In genomic region chr14:78849952-78850351, GRCh38 we compare ENCODE assay signal across 27 cellular contexts.
"Had no signal": no experiment of that assay in that cellular context is flagged by ENCODE, and none has a peak within 500 bp of the region (broad histone marks: within the 10 kb centered on the region; RNA-seq: fewer than 3 reads in every experiment).

No MANE protein-coding gene starts in this region.

- H3K9ac ChIP-seq: parathyroid adenoma had no signal

- H3K27me3 ChIP-seq: dorsolateral prefrontal cortex, esophagus muscularis mucosa, neutrophil, right lobe of liver, tibial nerve, upper lobe of left lung had no signal

- H3K4me1 Mint-ChIP-seq: immature natural killer cell; natural killer cell; stimulated activated naive B cell treated with anti-CD40 and anti-IgM and Interleukin-4, amounts not matched to agents 10 μg/mL and 1 μg/mL and 100 μg/mL, for 72 hours had no signal

- H3K9me3 Mint-ChIP-seq: stimulated activated naive B cell treated with anti-CD40 and anti-IgM and Interleukin-4, amounts not matched to agents 10 μg/mL and 1 μg/mL and 100 μg/mL, for 72 hours; stimulated activated naive CD8-positive, alpha-beta T cell treated with anti-CD3 and anti-CD28 coated beads, Interleukin-15, Interleukin-2, amounts not matched to agents 100 ng/mL and 50 ng/mL, for 24 hours had no signal

- H3K4me3 ChIP-seq: dorsolateral prefrontal cortex, esophagus muscularis mucosa, heart right ventricle, lower lobe of right lung, right lobe of liver, thoracic aorta, tibial nerve, upper lobe of left lung had no signal

- H3K4me1 ChIP-seq: esophagus muscularis mucosa, heart right ventricle, lower lobe of right lung, parathyroid adenoma, right lobe of liver, tibial nerve, upper lobe of left lung had no signal

- ATAC-seq: heart right ventricle; left ventricle myocardium superior; lower lobe of right lung; natural killer cell; right lobe of liver; stimulated activated naive B cell treated with anti-CD40 and anti-IgM and Interleukin-4, amounts not matched to agents 10 μg/mL and 1 μg/mL and 100 μg/mL, for 72 hours had no signal

- H3K36me3 ChIP-seq: esophagus muscularis mucosa, heart right ventricle, lower lobe of right lung, neutrophil, right lobe of liver, thoracic aorta, tibial nerve, upper lobe of left lung had no signal

- H3K4me3 Mint-ChIP-seq: immature natural killer cell; natural killer cell; stimulated activated naive B cell treated with anti-CD40 and anti-IgM and Interleukin-4, amounts not matched to agents 10 μg/mL and 1 μg/mL and 100 μg/mL, for 72 hours; stimulated activated naive CD8-positive, alpha-beta T cell treated with anti-CD3 and anti-CD28 coated beads, Interleukin-15, Interleukin-2, amounts not matched to agents 100 ng/mL and 50 ng/mL, for 24 hours had no signal

- H3K9me3 ChIP-seq: esophagus muscularis mucosa, heart right ventricle, lower lobe of right lung, neutrophil, right lobe of liver, thoracic aorta, tibial nerve, upper lobe of left lung had no signal

- DNase-seq: dorsolateral prefrontal cortex; effector CD4-positive, alpha-beta T cell; foreskin melanocyte; glutamatergic neuron; heart right ventricle; hippocampal formation; immature natural killer cell; islet precursor cell; left ventricle myocardium superior; lower lobe of right lung; natural killer cell; right lobe of liver; small intestine; stimulated activated CD4-positive, alpha-beta T cell treated with anti-CD3 and anti-CD28 coated beads, Interleukin-15, amount 100 ng/mL, for 24 hours; stimulated activated CD4-positive, alpha-beta T cell treated with anti-CD3 and anti-CD28 coated beads, Interleukin-2, amount 100 ng/mL, for 48 hours; stimulated activated naive B cell treated with anti-CD40 and anti-IgM and Interleukin-4, amounts not matched to agents 10 μg/mL and 1 μg/mL and 100 μg/mL, for 72 hours; upper lobe of left lung had no signal

- H3K27ac ChIP-seq: esophagus muscularis mucosa, heart right ventricle, lower lobe of right lung, neutrophil, parathyroid adenoma, right lobe of liver, thoracic aorta, tibial nerve, upper lobe of left lung had no signal

- H3K27me3 Mint-ChIP-seq: stimulated activated naive CD8-positive, alpha-beta T cell treated with anti-CD3 and anti-CD28 coated beads, Interleukin-15, Interleukin-2, amounts not matched to agents 100 ng/mL and 50 ng/mL, for 24 hours had no signal

- H3K27ac Mint-ChIP-seq: immature natural killer cell; natural killer cell; progenitor cell of endocrine pancreas; stimulated activated naive B cell treated with anti-CD40 and anti-IgM and Interleukin-4, amounts not matched to agents 10 μg/mL and 1 μg/mL and 100 μg/mL, for 72 hours; stimulated activated naive CD8-positive, alpha-beta T cell treated with anti-CD3 and anti-CD28 coated beads, Interleukin-15, Interleukin-2, amounts not matched to agents 100 ng/mL and 50 ng/mL, for 24 hours had no signal

- FAIRE-seq: colon, endothelial cell of umbilical vein, small intestine, urothelium cell line had no signal

- H3K79me2 ChIP-seq: parathyroid adenoma had no signal

- H2AFZ ChIP-seq: parathyroid adenoma had no signal

- H3K36me3 Mint-ChIP-seq: immature natural killer cell; natural killer cell; stimulated activated naive B cell treated with anti-CD40 and anti-IgM and Interleukin-4, amounts not matched to agents 10 μg/mL and 1 μg/mL and 100 μg/mL, for 72 hours had no signal
